In genomic region chr4:59054110-59054509, GRCh38 we compare ENCODE assay signal across 34 cellular contexts.
"Had no signal": no experiment of that assay in that cellular context is flagged by ENCODE, and none has a peak within 500 bp of the region (broad histone marks: within the 10 kb centered on the region; RNA-seq: fewer than 3 reads in every experiment).

No MANE protein-coding gene starts in this region.

- H3K36me3 ChIP-seq: MG63 had no signal

- H3K9me3 ChIP-seq: MG63 had no signal

- DNase-seq: Karpas-422, Kasumi-1, MG63, MM.1S, MV-4-11, NCI-H1048, NCI-H1092, NCI-H1092 treated with DMSO at 0.1 percent for 48 hours, NCI-H1105, NCI-H1105 treated with DMSO at 0.1 percent for 48 hours, NCI-H1417, NCI-H1417 treated with DMSO at 0.1 percent for 48 hours, NCI-H1436, NCI-H1436 treated with DMSO at 0.1 percent for 48 hours, NCI-H146, NCI-H1694, NCI-H1694 treated with DMSO at 0.1 percent for 48 hours, NCI-H187, NCI-H187 treated with DMSO at 0.1 percent for 48 hours, NCI-H1930, NCI-H2029, NCI-H2029 treated with DMSO at 0.1 percent for 48 hours, NCI-H2081, NCI-H2081 treated with DMSO at 0.1 percent for 48 hours, NCI-H2107, NCI-H2171, NCI-H2171 treated with DMSO at 0.1 percent for 48 hours, NCI-H2227 treated with DMSO at 0.1 percent for 48 hours, NCI-H226, NCI-H345, NCI-H446, NCI-H446 treated with DMSO at 0.1 percent for 48 hours, NCI-H510A had no signal

- H3K4me3 ChIP-seq: MG63 had no signal

- H3K4me2 ChIP-seq: KMS-11 had no signal

- H3K9ac ChIP-seq: KMS-11 had no signal

- H3K27ac ChIP-seq: KMS-11 had no signal
